Comparison of ENCODE assay signal across 8 cellular contexts in genomic region chr16:71808593-71809449, GRCh38. TPM values are rescaled to one million over a fixed set of nuclear protein-coding genes. Genes with fewer than 3 reads are reported as not detected.
A peak's percentile ranks its signal among the peaks of the same experiment; 100 is the strongest.
DNase-seq lines count a peak whose midpoint lies in the region; ATAC-seq lines count a peak whose summit lies in the region.

TSS of gene AP1G1 (minus strand) at chr16:71808834. CDS start at chr16:71789479, 19,355 bp downstream.

- H3K36me3 ChIP-seq in HUES48 (ENCODE audit: control insufficient read depth, insufficient read depth, low read length) (peaks cover 9% of the 10 kb centered on the region), NT2/D1 (ENCODE audit: insufficient read depth, insufficient read length, low read length) (peaks cover 35% of the 10 kb centered on the region), endocrine pancreas (ENCODE audit: control insufficient read depth, insufficient read depth, low read length) (no peaks in the 10 kb centered on the region), mesendoderm (ENCODE audit: control insufficient read depth, insufficient read depth, low read length) (no peaks in the 10 kb centered on the region)

- H2BK120ac ChIP-seq in mesendoderm (ENCODE audit: low read depth, low read length) = no peak within 1 kb of the TSS

- peak within 1 kb of the TSS; percentile 91 for H3K4me3 Mint-ChIP-seq in activated CD8-positive, alpha-beta memory T cell treated with anti-CD3 and anti-CD28 coated beads, Interleukin-2, amount 10 ng/mL, durations not matched to agents 7 days and 5 days

- H3K27ac ChIP-seq in HUES48 (ENCODE audit: low read depth, low read length) = peak within 1 kb of the TSS; percentile 97
- peak within 1 kb of the TSS; percentile 65 for H3K27ac ChIP-seq in mesendoderm (ENCODE audit: low read depth, low read length)

- H3K27me3 ChIP-seq in HUES48 (ENCODE audit: control insufficient read depth, insufficient read depth, low read length) (no peaks in the 10 kb centered on the region), NT2/D1 (ENCODE audit: insufficient read depth, insufficient read length) (no peaks in the 10 kb centered on the region), endocrine pancreas (ENCODE audit: control insufficient read depth, insufficient read depth, low read length) (no peaks in the 10 kb centered on the region), mesendoderm (ENCODE audit: insufficient read depth, low read length, poor library complexity) (no peaks in the 10 kb centered on the region)

- peak within 1 kb of the TSS; percentile 100 for H3K27ac Mint-ChIP-seq in activated CD8-positive, alpha-beta memory T cell treated with anti-CD3 and anti-CD28 coated beads, Interleukin-2, amount 10 ng/mL, durations not matched to agents 7 days and 5 days

- peaks cover 34% of the 10 kb centered on the region for H3K4me1 Mint-ChIP-seq in activated CD8-positive, alpha-beta memory T cell treated with anti-CD3 and anti-CD28 coated beads, Interleukin-2, amount 10 ng/mL, durations not matched to agents 7 days and 5 days

- H3K79me1 ChIP-seq in mesendoderm (ENCODE audit: low read length) = peaks cover 6% of the 10 kb centered on the region

- peak; percentile 75 for ATAC-seq in GM21423 (IDR thresholded peaks at IDR 0.05; ENCODE audit: unreplicated experiment)
- peak; percentile 96 for ATAC-seq in activated CD8-positive, alpha-beta memory T cell treated with anti-CD3 and anti-CD28 coated beads, Interleukin-2, amount 10 ng/mL, durations not matched to agents 7 days and 5 days

- H3K9ac ChIP-seq in HUES48 (ENCODE audit: low read depth, low read length) (peak within 1 kb of the TSS; percentile 99), NT2/D1 (ENCODE audit: insufficient read length, low read depth) (peak within 1 kb of the TSS; percentile 96), endocrine pancreas (ENCODE audit: control insufficient read depth, insufficient read depth, low read length) (peak within 1 kb of the TSS; percentile 95), mesendoderm (ENCODE audit: low read length) (peak within 1 kb of the TSS; percentile 96)

- H3K23ac ChIP-seq in mesendoderm (ENCODE audit: low read length) = peak within 1 kb of the TSS; percentile 48

- no peak within 1 kb of the TSS for H2BK15ac ChIP-seq in mesendoderm (replicated peaks; ENCODE audit: low read depth)

- H3K27me3 Mint-ChIP-seq in activated CD8-positive, alpha-beta memory T cell treated with anti-CD3 and anti-CD28 coated beads, Interleukin-2, amount 10 ng/mL, durations not matched to agents 7 days and 5 days = no peaks in the 10 kb centered on the region

- H4K5ac ChIP-seq in mesendoderm (ENCODE audit: low read length) = no peak within 1 kb of the TSS

- CTCF ChIA-PET in activated CD8-positive, alpha-beta memory T cell treated with anti-CD3 and anti-CD28 coated beads, Interleukin-2, amount 10 ng/mL, durations not matched to agents 7 days and 5 days (lab: Charles Lee) = interaction anchor here (1.2 to 5.9 kb wide), 5 partner anchors 14 to 153 kb away, joined by 3 to 36 read pairs (median 5); partner anchors contain the start of gene ZNF821

- H3K4me3 ChIP-seq in HUES48 (ENCODE audit: low read depth, low read length) = peak within 1 kb of the TSS; percentile 93
- H3K4me3 ChIP-seq in NT2/D1 (ENCODE audit: insufficient read length, low read depth) = peak within 1 kb of the TSS; percentile 95
- H3K4me3 ChIP-seq in endocrine pancreas (ENCODE audit: control insufficient read depth, insufficient read depth, low read length) = peak within 1 kb of the TSS; percentile 99
- H3K4me3 ChIP-seq in mesendoderm (ENCODE audit: low read length) = peak within 1 kb of the TSS; percentile 93

- DNase-seq in Caki2 (ENCODE audit: low read depth) = peak; percentile 95
- DNase-seq in NT2/D1 (ENCODE audit: low read depth, low spot score) = peak; percentile 98
- peak; percentile 97 for DNase-seq in activated CD8-positive, alpha-beta memory T cell treated with anti-CD3 and anti-CD28 coated beads, Interleukin-2, amount 10 ng/mL, durations not matched to agents 7 days and 5 days
- DNase-seq in mesendoderm = peak; percentile 100
- peak; percentile 83 for DNase-seq in stimulated activated CD8-positive, alpha-beta memory T cell treated with anti-CD3 and anti-CD28 coated beads, Interleukin-12 subunit alpha, Interleukin-12 subunit beta, amount 100 ng/mL, for 4 hours (ENCODE audit: low read depth)

- H2AK5ac ChIP-seq in mesendoderm (ENCODE audit: low read length) = no peak within 1 kb of the TSS

- peaks cover 36% of the 10 kb centered on the region for H3K79me2 ChIP-seq in mesendoderm (ENCODE audit: control insufficient read depth, insufficient read depth, low read length)

- peak within 1 kb of the TSS; percentile 97 for H2BK5ac ChIP-seq in mesendoderm (ENCODE audit: low read length)

- no peaks in the 10 kb centered on the region for H3K9me3 ChIP-seq in HUES48 (ENCODE audit: control insufficient read depth, insufficient read depth, low read length)
- H3K9me3 ChIP-seq in NT2/D1 (ENCODE audit: insufficient read depth, low read length) = no peaks in the 10 kb centered on the region
- no peaks in the 10 kb centered on the region for H3K9me3 ChIP-seq in endocrine pancreas (ENCODE audit: control insufficient read depth, low read length)

- H3K4me2 ChIP-seq in mesendoderm (ENCODE audit: low read length) = peak within 1 kb of the TSS; percentile 53

- H3K56ac ChIP-seq in mesendoderm (ENCODE audit: low read length) = peak within 1 kb of the TSS; percentile 99

- no CpG with 5 or more reads among the region's 54 CpGs for WGBS in mesendoderm (ENCODE audit: extremely low coverage, insufficient coverage, low lambda C conversion rate)

- in situ Hi-C loops in Caki2 (cut with HindIII; ENCODE audit: low pct_unique_long_range_greater_than_20kb, low sequenced_read_pairs) = no loop called here

- H3K9me3 Mint-ChIP-seq in activated CD8-positive, alpha-beta memory T cell treated with anti-CD3 and anti-CD28 coated beads, Interleukin-2, amount 10 ng/mL, durations not matched to agents 7 days and 5 days (ENCODE audit: low read depth) = no peaks in the 10 kb centered on the region

- no peak within 1 kb of the TSS for H4K8ac ChIP-seq in mesendoderm (ENCODE audit: low read depth, low read length)

- peaks cover 3% of the 10 kb centered on the region for H3K36me3 Mint-ChIP-seq in activated CD8-positive, alpha-beta memory T cell treated with anti-CD3 and anti-CD28 coated beads, Interleukin-2, amount 10 ng/mL, durations not matched to agents 7 days and 5 days

- H3K18ac ChIP-seq in mesendoderm (ENCODE audit: low read length) = peak within 1 kb of the TSS; percentile 62

- H3K4me1 ChIP-seq in HUES48 (ENCODE audit: control insufficient read depth, insufficient read depth, low read length) = peaks cover 5% of the 10 kb centered on the region; the same call in 1 of the 2 replicates
- no peaks in the 10 kb centered on the region for H3K4me1 ChIP-seq in NT2/D1 (ENCODE audit: insufficient read depth, insufficient read length)
- peaks cover 5% of the 10 kb centered on the region for H3K4me1 ChIP-seq in endocrine pancreas (ENCODE audit: control insufficient read depth, insufficient read depth, low read length)
- H3K4me1 ChIP-seq in mesendoderm (ENCODE audit: control insufficient read depth, low read depth, low read length) = peaks cover 2% of the 10 kb centered on the region

- peak within 1 kb of the TSS; percentile 91 for H3K4ac ChIP-seq in mesendoderm (ENCODE audit: low read depth, low read length)

RNA-seq across cellular contexts. Expression of gene AP1G1, which starts in this region (rescaled TPM):
- total RNA-seq in Caki2 (2014; rRNA removed; shearing (Covaris generic); ENCODE audit: low replicate concordance) = 25.4 and 35.0 TPM in 2 replicates
- 10 to 100 TPM; 87.2 to 88.6 TPM for total RNA-seq in activated CD8-positive, alpha-beta memory T cell treated with anti-CD3 and anti-CD28 coated beads, Interleukin-2, amount 10 ng/mL, durations not matched to agents 7 days and 5 days
- 39.1 TPM for polyA plus RNA-seq in mesendoderm (2013, experiment 1 of 2)
- 38.6 TPM for polyA plus RNA-seq in mesendoderm (2013, experiment 2 of 2)

Comparison
In these comparisons a context has a peak if more than half of its experiments do, and no peak if none do; other contexts are left out.
1. Peak in every context shown above with its lines: DNase-seq, ATAC-seq, H3K4me3 ChIP-seq and H3K27ac ChIP-seq.